ENCODE assay signal across 29 cellular contexts in genomic region chr10:43041422-43042342, GRCh38. TPM values are rescaled to one million over a fixed set of nuclear protein-coding genes. Genes with fewer than 3 reads are reported as not detected.
DNase-seq lines count a peak whose midpoint lies in the region; ATAC-seq, FAIRE-seq and TF ChIP-seq lines count a peak whose summit lies in the region.
"Had no signal": no experiment of that assay in that cellular context is flagged by ENCODE, and none has a peak within 500 bp of the region (broad histone marks: within the 10 kb centered on the region; RNA-seq: fewer than 3 reads in every experiment).

No MANE protein-coding gene starts in this region.

- H3K4me2 ChIP-seq in HepG2 (ENCODE audit: low read depth, low read length) (no peak overlapping the region), osteoblast (ENCODE audit: insufficient read depth, low read length) (no peak overlapping the region)

- POLR2A ChIA-PET in HepG2 (lab: Yijun Ruan, JAX): no interaction called here

- TF ChIP-seq CTCF in right lobe of liver (IDR thresholded peaks at IDR 0.05) (no peak), HepG2 (CRISPR knock-in tag; IDR thresholded peaks at IDR 0.05) (no peak), endodermal cell (conservative IDR thresholded peaks at IDR 0.05) (no peak), osteoblast (IDR thresholded peaks at IDR 0.05; ENCODE audit: extremely low read depth, low read depth, low read length) (no peak)

- intact Hi-C loops in right lobe of liver (cut with DNase I): no loop called here
- intact Hi-C loops in HepG2 (cut with micrococcal nuclease; ENCODE audit: unreplicated experiment): no loop called here

- H3K4me1 ChIP-seq in right lobe of liver (no peaks in the 10 kb centered on the region), HepG2 (ENCODE audit: insufficient read depth, low read length) (no peaks in the 10 kb centered on the region), endodermal cell (ENCODE audit: control insufficient read depth, insufficient read depth, low read length) (no peaks in the 10 kb centered on the region), osteoblast (ENCODE audit: insufficient read depth, low read length) (no peaks in the 10 kb centered on the region)
- H3K4me1 ChIP-seq: parathyroid adenoma, uterus had no signal

- ATAC-seq in right lobe of liver (no peak), HepG2 (no peak), GM19467 (IDR thresholded peaks at IDR 0.05; ENCODE audit: unreplicated experiment) (no peak)
- ATAC-seq: activated T-helper 17 cell treated with anti-CD3 and anti-CD28 coated beads, Interleukin-2, amount 50 U/mL, for 72 hours; HCT116; right cardiac atrium; stimulated activated naive B cell treated with anti-CD40 and anti-IgM and Interleukin-4, amounts not matched to agents 10 μg/mL and 1 μg/mL and 100 μg/mL, for 72 hours had no signal

- no peak overlapping the region for H3K27ac ChIP-seq in right lobe of liver
- H3K27ac ChIP-seq in HepG2 (ENCODE audit: extremely low read length, insufficient read depth, low read length): no peak overlapping the region
- H3K27ac ChIP-seq in endodermal cell (ENCODE audit: low read depth, low read length): no peak overlapping the region
- no peak overlapping the region for H3K27ac ChIP-seq in osteoblast (ENCODE audit: low read depth, low read length)
- H3K27ac ChIP-seq: cardiac muscle cell, parathyroid adenoma, RWPE1, uterus, WERI-Rb-1 had no signal

- TF ChIP-seq EP300 in HepG2 (IDR thresholded peaks at IDR 0.05; ENCODE audit: low read depth in 2 of 2, low read length in 2 of 2) (no peak), HepG2 (CRISPR knock-in tag; IDR thresholded peaks at IDR 0.05; ENCODE audit: borderline replicate concordance) (no peak)

- no peaks in the 10 kb centered on the region for H3K36me3 Mint-ChIP-seq in endodermal cell (ENCODE audit: low read depth)
- H3K36me3 Mint-ChIP-seq: activated naive CD4-positive, alpha-beta T cell treated with anti-CD3 and anti-CD28 coated beads, Interleukin-2, amount 50 U/mL, for 24 hours; stimulated activated naive B cell treated with anti-CD40 and anti-IgM and Interleukin-4, amounts not matched to agents 10 μg/mL and 1 μg/mL and 100 μg/mL, for 72 hours had no signal

- H3K9me3 ChIP-seq in right lobe of liver (no peaks in the 10 kb centered on the region), HepG2 (ENCODE audit: low read length) (no peaks in the 10 kb centered on the region), endodermal cell (ENCODE audit: control insufficient read depth, low read length) (no peaks in the 10 kb centered on the region), osteoblast (ENCODE audit: low read depth, low read length) (no peaks in the 10 kb centered on the region)
- H3K9me3 ChIP-seq: MG63, uterus had no signal

- peaks cover 7% of the 10 kb centered on the region for H3K4me1 Mint-ChIP-seq in endodermal cell
- H3K4me1 Mint-ChIP-seq: activated naive CD4-positive, alpha-beta T cell treated with anti-CD3 and anti-CD28 coated beads, Interleukin-2, amount 50 U/mL, for 24 hours; activated T-helper 17 cell treated with anti-CD3 and anti-CD28 coated beads, Interleukin-2, amount 50 U/mL, for 72 hours had no signal

- no peaks in the 10 kb centered on the region for H3K9me3 Mint-ChIP-seq in endodermal cell
- H3K9me3 Mint-ChIP-seq: activated naive CD4-positive, alpha-beta T cell treated with anti-CD3 and anti-CD28 coated beads, Interleukin-2, amount 50 U/mL, for 24 hours; activated T-helper 17 cell treated with anti-CD3 and anti-CD28 coated beads, Interleukin-2, amount 50 U/mL, for 72 hours; CD4-positive, alpha-beta T cell; nephron progenitor cell; stimulated activated naive B cell treated with anti-CD40 and anti-IgM and Interleukin-4, amounts not matched to agents 10 μg/mL and 1 μg/mL and 100 μg/mL, for 72 hours had no signal

- FAIRE-seq in HepG2 (lab: Jason Lieb, UNC): no peak
- FAIRE-seq: GM18507 had no signal

- in situ Hi-C loops in HepG2 (cut with HindIII; ENCODE audit: extremely low pct_ligation_motif_present, low pct_unique_long_range_greater_than_20kb): no loop called here

- no peaks in the 10 kb centered on the region for H3K27me3 ChIP-seq in right lobe of liver
- peaks cover 4 to 28% of the 10 kb centered on the region in 2 experiments; a peak in 3 of 5 replicates for H3K27me3 ChIP-seq in HepG2 (ENCODE audit: control insufficient read depth in 1 of 2, insufficient read depth in 2 of 2, low read length in 2 of 2)
- H3K27me3 ChIP-seq in endodermal cell (ENCODE audit: control insufficient read depth, insufficient read depth, low read length, poor library complexity, severe bottlenecking): no peaks in the 10 kb centered on the region
- no peaks in the 10 kb centered on the region for H3K27me3 ChIP-seq in osteoblast (ENCODE audit: insufficient read depth, low read length)
- H3K27me3 ChIP-seq: cardiac muscle cell, MG63, uterus had no signal

- BruUV-seq in HepG2 (replicated peaks; lab: Mats Ljungman, UMichigan): no TSS peak

- TF ChIP-seq RAD21 in HepG2 (CRISPR knock-in tag; IDR thresholded peaks at IDR 0.05): no peak

- WGBS in right lobe of liver (ENCODE audit: insufficient coverage, low coverage, low lambda C conversion rate, missing lambda C conversion rate): 60% methylated on average over 1 of the region's 9 CpGs
- WGBS in HepG2 (ENCODE audit: low lambda C conversion rate): 10% methylated on average over 4 of the region's 9 CpGs
- WGBS in endodermal cell (ENCODE audit: insufficient coverage in 1 of 2, insufficient read length in 1 of 2), 2 experiments: 89 to 92% methylated on average over 2 to 9 of the region's 9 CpGs

- TF ChIP-seq POLR2A in right lobe of liver (IDR thresholded peaks at IDR 0.05): no peak
- TF ChIP-seq POLR2A in HepG2 (IDR thresholded peaks at IDR 0.05; ENCODE audit: insufficient read depth in 1 of 2, low read depth in 2 of 2, low read length in 2 of 2): no peak

- H3K4me3 ChIP-seq in right lobe of liver (no peak overlapping the region), HepG2 (replicated peaks in 1 of 3; ENCODE audit: insufficient read depth in 1 of 3, low read depth in 2 of 3, low read length in 3 of 3) (no peak overlapping the region), endodermal cell (ENCODE audit: low read length) (no peak overlapping the region), osteoblast (ENCODE audit: insufficient read depth, low read length) (no peak overlapping the region)
- H3K4me3 ChIP-seq: cardiac muscle cell, lung, MG63, uterus had no signal

- H3K27ac Mint-ChIP-seq in endodermal cell: no peak overlapping the region
- H3K27ac Mint-ChIP-seq: activated naive CD4-positive, alpha-beta T cell treated with anti-CD3 and anti-CD28 coated beads, Interleukin-2, amount 50 U/mL, for 24 hours; activated T-helper 17 cell treated with anti-CD3 and anti-CD28 coated beads, Interleukin-2, amount 50 U/mL, for 72 hours; CD4-positive, alpha-beta T cell; nephron progenitor cell; stimulated activated naive B cell treated with anti-CD40 and anti-IgM and Interleukin-4, amounts not matched to agents 10 μg/mL and 1 μg/mL and 100 μg/mL, for 72 hours had no signal

- H3K4me3 Mint-ChIP-seq in endodermal cell: no peak overlapping the region
- H3K4me3 Mint-ChIP-seq: activated naive CD4-positive, alpha-beta T cell treated with anti-CD3 and anti-CD28 coated beads, Interleukin-2, amount 50 U/mL, for 24 hours; activated T-helper 17 cell treated with anti-CD3 and anti-CD28 coated beads, Interleukin-2, amount 50 U/mL, for 72 hours; CD4-positive, alpha-beta T cell; nephron progenitor cell; stimulated activated naive B cell treated with anti-CD40 and anti-IgM and Interleukin-4, amounts not matched to agents 10 μg/mL and 1 μg/mL and 100 μg/mL, for 72 hours had no signal

- H2AFZ ChIP-seq in HepG2 (ENCODE audit: low read length) (no peak overlapping the region), osteoblast (ENCODE audit: low read length) (no peak overlapping the region)
- H2AFZ ChIP-seq: parathyroid adenoma had no signal

- H4K20me1 ChIP-seq in HepG2 (ENCODE audit: insufficient read depth, low read length) (no peaks in the 10 kb centered on the region), osteoblast (ENCODE audit: insufficient read depth, low read length) (no peaks in the 10 kb centered on the region)

- H3K36me3 ChIP-seq in right lobe of liver (no peaks in the 10 kb centered on the region), HepG2 (replicated peaks in 1 of 2; ENCODE audit: control insufficient read depth in 1 of 2, insufficient read depth in 2 of 2, low read length in 2 of 2) (no peaks in the 10 kb centered on the region), endodermal cell (ENCODE audit: control insufficient read depth, insufficient read depth, low read length) (no peaks in the 10 kb centered on the region), osteoblast (ENCODE audit: insufficient read depth, low read length) (no peaks in the 10 kb centered on the region)
- H3K36me3 ChIP-seq: cardiac muscle cell, MG63, uterus, WERI-Rb-1 had no signal

- H3K79me2 ChIP-seq in HepG2 (ENCODE audit: insufficient read depth, low read length) (no peaks in the 10 kb centered on the region), osteoblast (ENCODE audit: insufficient read depth, low read length) (no peaks in the 10 kb centered on the region)
- H3K79me2 ChIP-seq: parathyroid adenoma had no signal

- peak in 2 of 3 donors; percentile 28 to 46 for DNase-seq in right lobe of liver
- DNase-seq in HepG2 (ENCODE audit: low spot score): no peak
- DNase-seq in endodermal cell: peak; percentile 31
- DNase-seq in osteoblast (ENCODE audit: insufficient read length, low spot score, missing footprints): peak; percentile 73
- no peak for DNase-seq in HuH-7.5 (ENCODE audit: low spot score)
- DNase-seq in NCI-H146 (lab: John Stamatoyannopoulos, UW): no peak
- DNase-seq: anterior cingulate cortex; dermis blood vessel endothelial cell; KBM-7; MG63; NCI-H1105 treated with DMSO at 0.1 percent for 48 hours; NCI-H2029 treated with DMSO at 0.1 percent for 48 hours; NCI-H226; nephron progenitor cell; stimulated activated naive B cell treated with anti-CD40 and anti-IgM and Interleukin-4, amounts not matched to agents 10 μg/mL and 1 μg/mL and 100 μg/mL, for 72 hours; T-helper 9 cell; WERI-Rb-1 had no signal

- CTCF ChIA-PET in HepG2 (lab: Yijun Ruan, JAX; ENCODE audit: low intra/inter-chr PET ratio, low total read pairs): no interaction called here

- H3K27me3 Mint-ChIP-seq in endodermal cell (ENCODE audit: insufficient read depth): no peaks in the 10 kb centered on the region
- H3K27me3 Mint-ChIP-seq: activated naive CD4-positive, alpha-beta T cell treated with anti-CD3 and anti-CD28 coated beads, Interleukin-2, amount 50 U/mL, for 24 hours; activated T-helper 17 cell treated with anti-CD3 and anti-CD28 coated beads, Interleukin-2, amount 50 U/mL, for 72 hours; CD4-positive, alpha-beta T cell; stimulated activated naive B cell treated with anti-CD40 and anti-IgM and Interleukin-4, amounts not matched to agents 10 μg/mL and 1 μg/mL and 100 μg/mL, for 72 hours had no signal

- H3K9ac ChIP-seq in HepG2 (ENCODE audit: insufficient read depth, low read depth, low read length) (no peak overlapping the region), endodermal cell (ENCODE audit: extremely low read depth, low read length, poor library complexity, severe bottlenecking) (no peak overlapping the region)
- H3K9ac ChIP-seq: parathyroid adenoma had no signal

RNA-seq across cellular contexts. Expression of gene RET, which starts 35.2 kb away (rescaled TPM):
- total RNA-seq in right lobe of liver (10 to 100 TPM in 1 of 6 experiments, 1 to 10 TPM in 3, under 1 TPM in 2; 0.53 to 10.2 (median 1.4) TPM), HepG2 (2016; rRNA removed; fragmentation: Illumina TruSeq; extraction: Trizol) (0.02 TPM in 1 of 2 replicates, not detected in the other), endodermal cell (1 to 10 TPM; 1.2 to 3.5 TPM), osteoblast (under 0.01 TPM in 2 replicates)
- total RNA-seq in HepG2 (2016; cell fraction: cytosol; rRNA removed; fragmentation: Illumina TruSeq; extraction: Trizol; ENCODE audit: low read depth): not detected in 2 replicates
- total RNA-seq in HepG2 (2016; cell fraction: insoluble cytoplasmic fraction; rRNA removed; fragmentation: Illumina TruSeq; extraction: Trizol): not detected in 2 replicates
- not detected in 2 replicates for total RNA-seq in HepG2 (2016; cell fraction: membrane; rRNA removed; fragmentation: Illumina TruSeq; extraction: Trizol)
- total RNA-seq in HepG2 (2016; cell fraction: nucleus; rRNA removed; fragmentation: Illumina TruSeq; extraction: Trizol): not detected in 2 replicates
- not detected in 2 replicates for polyA plus RNA-seq in HepG2 (2011; rRNA removed)
- polyA plus RNA-seq in HepG2 (2011; cell fraction: cytosol; rRNA removed): not detected in 2 replicates
- not detected in 2 replicates for polyA plus RNA-seq in HepG2 (2011; cell fraction: nucleus; rRNA removed)
- polyA plus RNA-seq in HepG2 (2012): 0.03 TPM in 1 of 2 replicates, not detected in the other
- polyA plus RNA-seq in HepG2 (2016; cell fraction: cytosol; fragmentation: Illumina TruSeq; extraction: Trizol; ENCODE audit: low read depth): not detected in 2 replicates
- not detected in 2 replicates for polyA plus RNA-seq in HepG2 (2016; cell fraction: insoluble cytoplasmic fraction; fragmentation: Illumina TruSeq; extraction: Trizol; ENCODE audit: low read depth)
- not detected in 2 replicates for polyA plus RNA-seq in HepG2 (2016; cell fraction: membrane; fragmentation: Illumina TruSeq; extraction: Trizol; ENCODE audit: low read depth)
- not detected in 2 replicates for polyA plus RNA-seq in HepG2 (2016; cell fraction: nucleus; fragmentation: Illumina TruSeq; extraction: Trizol; ENCODE audit: insufficient read depth, low read depth)
- 0.04 TPM in 1 of 2 replicates, not detected in the other for polyA minus RNA-seq in HepG2 (2011; rRNA and poly(A)+ RNA removed; ENCODE audit: low replicate concordance)
- not detected in 2 replicates for polyA minus RNA-seq in HepG2 (2011; cell fraction: cytosol; rRNA and poly(A)+ RNA removed)
- not detected in 2 replicates for polyA minus RNA-seq in HepG2 (2011; cell fraction: nucleus; rRNA and poly(A)+ RNA removed)
- polyA plus RNA-seq in endodermal cell (2013, experiment 1 of 2): 2.6 TPM
- 2.3 TPM for polyA plus RNA-seq in endodermal cell (2013, experiment 2 of 2)
- total RNA-seq: CD4-positive, alpha-beta T cell had no signal
- polyA plus RNA-seq: cardiac muscle cell had no signal

Comparison
In these comparisons a context has a peak if more than half of its experiments do, and no peak if none do; other contexts are left out.
1. DNase-seq: peak in right lobe of liver (2 of 3), endodermal cell (single experiment) and osteoblast (single experiment); none in HepG2 (single experiment), HuH-7.5 (single experiment) and NCI-H146 (single experiment).